Comparison of ENCODE assay signal across 10 cellular contexts in genomic region chr1:148315081-148315811, GRCh38.
A peak's percentile ranks its signal among the peaks of the same experiment; 100 is the strongest.
DNase-seq lines count a peak whose midpoint lies in the region; ATAC-seq and TF ChIP-seq lines count a peak whose summit lies in the region.
"Had no signal": no experiment of that assay in that cellular context is flagged by ENCODE, and none has a peak within 500 bp of the region (broad histone marks: within the 10 kb centered on the region; RNA-seq: fewer than 3 reads in every experiment).

No MANE protein-coding gene starts in this region.

- H3K4me3 ChIP-seq in ascending aorta = no peak overlapping the region
- H3K4me3 ChIP-seq: SK-N-MC had no signal

- no peaks in the 10 kb centered on the region for H3K4me1 ChIP-seq in ascending aorta

- DNase-seq in foreskin melanocyte = peak; percentile 32
- no peak for DNase-seq in ascending aorta (ENCODE audit: low spot score in 2 of 2)
- DNase-seq in Right ventricle myocardium inferior (ENCODE audit: missing footprints) = no peak
- no peak for DNase-seq in T-helper 1 cell
- no peak for DNase-seq in NCI-H187 (lab: John Stamatoyannopoulos, UW)
- DNase-seq: activated effector memory CD4-positive, alpha-beta T cell treated with anti-CD3 and anti-CD28 coated beads, Interleukin-2, amount 50 U/mL, for 16 hours had no signal

- no peak for TF ChIP-seq CTCF in ascending aorta (IDR thresholded peaks at IDR 0.05)

- H3K27me3 ChIP-seq in ascending aorta = peaks cover 7% of the 10 kb centered on the region

- no peak overlapping the region for H3K27ac ChIP-seq in ascending aorta
- H3K27ac ChIP-seq: SK-N-MC had no signal

- H3K9me3 ChIP-seq in ascending aorta = peaks cover 0 to 8% of the 10 kb centered on the region in 2 donors

- ATAC-seq in GM18508 (IDR thresholded peaks at IDR 0.05; ENCODE audit: insufficient read depth, unreplicated experiment) (peak; percentile 46), GM21529 (IDR thresholded peaks at IDR 0.05; ENCODE audit: unreplicated experiment) (peak; percentile 85), HG03558 (IDR thresholded peaks at IDR 0.05; ENCODE audit: extremely low read depth, unreplicated experiment) (peak; percentile 60), Right ventricle myocardium inferior (no peak)

- no peaks in the 10 kb centered on the region for H3K36me3 ChIP-seq in ascending aorta

- intact Hi-C loops in ascending aorta (cut with DNase I) = no loop called here
- intact Hi-C loops in Right ventricle myocardium inferior (cut with DNase I) = no loop called here
